In genomic region chr17:27907976-27908558, GRCh38 we compare ENCODE assay signal across 1 cellular context.
TF ChIP-seq lines count a peak whose summit lies in the region.

No MANE protein-coding gene starts in this region.

TF ChIP-seq in K562, 482 proteins besides CTCF, POLR2A, EP300 and RAD21 (continued from another document and continues in another):
- TF ChIP-seq ZNF395 (CRISPR knock-in tag; IDR thresholded peaks at IDR 0.05), result peak; percentile 99
- peak; percentile 85 for TF ChIP-seq POLR2H (tag; IDR thresholded peaks at IDR 0.05; ENCODE audit: low read depth)
- TF ChIP-seq ARID3A (IDR thresholded peaks at IDR 0.05; ENCODE audit: borderline replicate concordance, low read depth, low read length), result 0 out of 2 replicates have a peak, but pooled peaks have one; percentile 44
- TF ChIP-seq, protein P1, sequence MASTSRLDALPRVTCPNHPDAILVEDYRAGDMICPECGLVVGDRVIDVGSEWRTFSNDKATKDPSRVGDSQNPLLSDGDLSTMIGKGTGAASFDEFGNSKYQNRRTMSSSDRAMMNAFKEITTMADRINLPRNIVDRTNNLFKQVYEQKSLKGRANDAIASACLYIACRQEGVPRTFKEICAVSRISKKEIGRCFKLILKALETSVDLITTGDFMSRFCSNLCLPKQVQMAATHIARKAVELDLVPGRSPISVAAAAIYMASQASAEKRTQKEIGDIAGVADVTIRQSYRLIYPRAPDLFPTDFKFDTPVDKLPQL (IDR thresholded peaks at IDR 0.05; ENCODE audit: extremely low read depth, insufficient read length), result no peak
- TF ChIP-seq ZBTB12 (CRISPR knock-in tag; IDR thresholded peaks at IDR 0.05), result peak; percentile 74
- no peak for TF ChIP-seq SAFB2 (IDR thresholded peaks at IDR 0.05; ENCODE audit: borderline replicate concordance, low read depth, low read length, severe bottlenecking)
- TF ChIP-seq TEAD1 (CRISPR knock-in tag; IDR thresholded peaks at IDR 0.05), result peak in 1 of 2 experiments; percentile 97; a peak in 2 of 4 replicates
- peak; percentile 97 for TF ChIP-seq OTX1 (CRISPR knock-in tag; IDR thresholded peaks at IDR 0.05)
- peak; percentile 98 for TF ChIP-seq PTTG1 (tag; IDR thresholded peaks at IDR 0.05; ENCODE audit: low read depth)
- TF ChIP-seq GABPB2 (CRISPR knock-in tag; conservative IDR thresholded peaks at IDR 0.05), result 0 out of 2 replicates have a peak, but pooled peaks have one; percentile 53
- TF ChIP-seq SMAD4 (CRISPR knock-in tag; conservative IDR thresholded peaks at IDR 0.05), result peak; percentile 98
- TF ChIP-seq RBM39 (optimal IDR thresholded peaks at IDR 0.05; ENCODE audit: low read depth, low read length), result no peak
- no peak for TF ChIP-seq PRPF4 (IDR thresholded peaks at IDR 0.05; ENCODE audit: insufficient read depth, low read depth, low read length, poor library complexity, severe bottlenecking)
- TF ChIP-seq HOXB6 (CRISPR knock-in tag; IDR thresholded peaks at IDR 0.05; ENCODE audit: borderline replicate concordance), result peak; percentile 85; the same call in 1 of the 2 replicates
- peak; percentile 78 for TF ChIP-seq ZFP1 (CRISPR knock-in tag; IDR thresholded peaks at IDR 0.05)
- peak; percentile 96 for TF ChIP-seq ZNF76 (CRISPR knock-in tag; IDR thresholded peaks at IDR 0.05; ENCODE audit: borderline replicate concordance)
- peak; percentile 89 for TF ChIP-seq HINFP (tag; conservative IDR thresholded peaks at IDR 0.05; ENCODE audit: low read depth)
- no peak for TF ChIP-seq ZNF436 (CRISPR knock-in tag; IDR thresholded peaks at IDR 0.05)
- TF ChIP-seq SIX5 (IDR thresholded peaks at IDR 0.05; ENCODE audit: borderline replicate concordance in 1 of 2, insufficient read depth in 1 of 2, low read depth in 1 of 2, low read length in 2 of 2), result no peak; a peak in 1 of 4 replicates
- TF ChIP-seq EP400 (IDR thresholded peaks at IDR 0.05), result peak; percentile 37; the same call in 1 of the 2 replicates
- no peak for TF ChIP-seq ATF1 (CRISPR knock-in tag; IDR thresholded peaks at IDR 0.05)
- peak; percentile 66 for TF ChIP-seq ATF1 (tag; IDR thresholded peaks at IDR 0.05)
- peak; percentile 71; the same call in 1 of the 2 replicates for TF ChIP-seq NR4A1 (CRISPR knock-in tag; IDR thresholded peaks at IDR 0.05)
- peak; percentile 99 for TF ChIP-seq NR4A1 (tag; IDR thresholded peaks at IDR 0.05)
- no peak for TF ChIP-seq NR2C2 (CRISPR knock-in tag; IDR thresholded peaks at IDR 0.05)
- TF ChIP-seq NR2C2 (tag; IDR thresholded peaks at IDR 0.05), result peak; percentile 70
- TF ChIP-seq, protein P2, sequence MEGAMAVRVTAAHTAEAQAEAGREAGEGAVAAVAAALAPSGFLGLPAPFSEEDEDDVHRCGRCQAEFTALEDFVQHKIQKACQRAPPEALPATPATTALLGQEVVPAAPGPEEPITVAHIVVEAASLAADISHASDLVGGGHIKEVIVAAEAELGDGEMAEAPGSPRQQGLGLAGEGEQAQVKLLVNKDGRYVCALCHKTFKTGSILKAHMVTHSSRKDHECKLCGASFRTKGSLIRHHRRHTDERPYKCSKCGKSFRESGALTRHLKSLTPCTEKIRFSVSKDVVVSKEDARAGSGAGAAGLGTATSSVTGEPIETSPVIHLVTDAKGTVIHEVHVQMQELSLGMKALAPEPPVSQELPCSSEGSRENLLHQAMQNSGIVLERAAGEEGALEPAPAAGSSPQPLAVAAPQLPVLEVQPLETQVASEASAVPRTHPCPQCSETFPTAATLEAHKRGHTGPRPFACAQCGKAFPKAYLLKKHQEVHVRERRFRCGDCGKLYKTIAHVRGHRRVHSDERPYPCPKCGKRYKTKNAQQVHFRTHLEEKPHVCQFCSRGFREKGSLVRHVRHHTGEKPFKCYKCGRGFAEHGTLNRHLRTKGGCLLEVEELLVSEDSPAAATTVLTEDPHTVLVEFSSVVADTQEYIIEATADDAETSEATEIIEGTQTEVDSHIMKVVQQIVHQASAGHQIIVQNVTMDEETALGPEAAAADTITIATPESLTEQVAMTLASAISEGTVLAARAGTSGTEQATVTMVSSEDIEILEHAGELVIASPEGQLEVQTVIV (CRISPR knock-in tag; IDR thresholded peaks at IDR 0.05; ENCODE audit: borderline replicate concordance), result peak; percentile 52; the same call in 1 of the 2 replicates
- TF ChIP-seq, protein P3, sequence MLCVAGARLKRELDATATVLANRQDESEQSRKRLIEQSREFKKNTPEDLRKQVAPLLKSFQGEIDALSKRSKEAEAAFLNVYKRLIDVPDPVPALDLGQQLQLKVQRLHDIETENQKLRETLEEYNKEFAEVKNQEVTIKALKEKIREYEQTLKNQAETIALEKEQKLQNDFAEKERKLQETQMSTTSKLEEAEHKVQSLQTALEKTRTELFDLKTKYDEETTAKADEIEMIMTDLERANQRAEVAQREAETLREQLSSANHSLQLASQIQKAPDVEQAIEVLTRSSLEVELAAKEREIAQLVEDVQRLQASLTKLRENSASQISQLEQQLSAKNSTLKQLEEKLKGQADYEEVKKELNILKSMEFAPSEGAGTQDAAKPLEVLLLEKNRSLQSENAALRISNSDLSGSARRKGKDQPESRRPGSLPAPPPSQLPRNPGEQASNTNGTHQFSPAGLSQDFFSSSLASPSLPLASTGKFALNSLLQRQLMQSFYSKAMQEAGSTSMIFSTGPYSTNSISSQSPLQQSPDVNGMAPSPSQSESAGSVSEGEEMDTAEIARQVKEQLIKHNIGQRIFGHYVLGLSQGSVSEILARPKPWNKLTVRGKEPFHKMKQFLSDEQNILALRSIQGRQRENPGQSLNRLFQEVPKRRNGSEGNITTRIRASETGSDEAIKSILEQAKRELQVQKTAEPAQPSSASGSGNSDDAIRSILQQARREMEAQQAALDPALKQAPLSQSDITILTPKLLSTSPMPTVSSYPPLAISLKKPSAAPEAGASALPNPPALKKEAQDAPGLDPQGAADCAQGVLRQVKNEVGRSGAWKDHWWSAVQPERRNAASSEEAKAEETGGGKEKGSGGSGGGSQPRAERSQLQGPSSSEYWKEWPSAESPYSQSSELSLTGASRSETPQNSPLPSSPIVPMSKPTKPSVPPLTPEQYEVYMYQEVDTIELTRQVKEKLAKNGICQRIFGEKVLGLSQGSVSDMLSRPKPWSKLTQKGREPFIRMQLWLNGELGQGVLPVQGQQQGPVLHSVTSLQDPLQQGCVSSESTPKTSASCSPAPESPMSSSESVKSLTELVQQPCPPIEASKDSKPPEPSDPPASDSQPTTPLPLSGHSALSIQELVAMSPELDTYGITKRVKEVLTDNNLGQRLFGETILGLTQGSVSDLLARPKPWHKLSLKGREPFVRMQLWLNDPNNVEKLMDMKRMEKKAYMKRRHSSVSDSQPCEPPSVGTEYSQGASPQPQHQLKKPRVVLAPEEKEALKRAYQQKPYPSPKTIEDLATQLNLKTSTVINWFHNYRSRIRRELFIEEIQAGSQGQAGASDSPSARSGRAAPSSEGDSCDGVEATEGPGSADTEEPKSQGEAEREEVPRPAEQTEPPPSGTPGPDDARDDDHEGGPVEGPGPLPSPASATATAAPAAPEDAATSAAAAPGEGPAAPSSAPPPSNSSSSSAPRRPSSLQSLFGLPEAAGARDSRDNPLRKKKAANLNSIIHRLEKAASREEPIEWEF (CRISPR knock-in tag; IDR thresholded peaks at IDR 0.05), result peak; percentile 93; the same call in 1 of the 2 replicates
- TF ChIP-seq TAF7 (tag; IDR thresholded peaks at IDR 0.05), result peak; percentile 94
- peak; percentile 92 for TF ChIP-seq ZNF239 (CRISPR knock-in tag; IDR thresholded peaks at IDR 0.05)
- TF ChIP-seq MEF2D (tag; conservative IDR thresholded peaks at IDR 0.05; ENCODE audit: low read depth), result peak; percentile 96
- TF ChIP-seq ZNF75A (CRISPR knock-in tag; IDR thresholded peaks at IDR 0.05), result peak; percentile 49; the same call in 1 of the 2 replicates
- no peak for TF ChIP-seq SETDB1 (IDR thresholded peaks at IDR 0.05; ENCODE audit: low read length)
- peak; percentile 72; the same call in 1 of the 2 replicates for TF ChIP-seq PPARD (CRISPR knock-in tag; IDR thresholded peaks at IDR 0.05)
- peak; percentile 45; the same call in 1 of the 2 replicates for TF ChIP-seq GATAD2A (IDR thresholded peaks at IDR 0.05)
- TF ChIP-seq PATZ1 (CRISPR knock-in tag; IDR thresholded peaks at IDR 0.05; ENCODE audit: borderline replicate concordance), result peak; percentile 83
- peak; percentile 23; the same call in 1 of the 2 replicates for TF ChIP-seq TEAD4 (IDR thresholded peaks at IDR 0.05; ENCODE audit: low read length)
- TF ChIP-seq TEAD4 (CRISPR knock-in tag; IDR thresholded peaks at IDR 0.05; ENCODE audit: borderline replicate concordance), result no peak
- TF ChIP-seq KLF13 (tag; IDR thresholded peaks at IDR 0.05; ENCODE audit: borderline replicate concordance, low read depth), result peak; percentile 84
- peak; percentile 77; the same call in 1 of the 2 replicates for TF ChIP-seq ZNF280B (CRISPR knock-in tag; IDR thresholded peaks at IDR 0.05)
- peak; percentile 98 for TF ChIP-seq KLF6 (CRISPR knock-in tag; IDR thresholded peaks at IDR 0.05; ENCODE audit: borderline replicate concordance)
- TF ChIP-seq ZFPM2 (CRISPR knock-in tag; IDR thresholded peaks at IDR 0.05), result peak; percentile 92
- peak; percentile 73; the same call in 1 of the 2 replicates for TF ChIP-seq ZNF23 (CRISPR knock-in tag; IDR thresholded peaks at IDR 0.05)
